Comparison of ENCODE assay signal across 10 cellular contexts in genomic region chr3:11558002-11558401, GRCh38.
DNase-seq lines count a peak whose midpoint lies in the region; ATAC-seq and TF ChIP-seq lines count a peak whose summit lies in the region.
"Had no signal": no experiment of that assay in that cellular context is flagged by ENCODE, and none has a peak within 500 bp of the region (broad histone marks: within the 10 kb centered on the region; RNA-seq: fewer than 3 reads in every experiment).

No MANE protein-coding gene starts in this region.

- TF ChIP-seq CTCF in SU-DHL-6 (IDR thresholded peaks at IDR 0.05; ENCODE audit: insufficient read depth, low read length, poor library complexity, severe bottlenecking) (no peak), esophagus squamous epithelium (IDR thresholded peaks at IDR 0.05) (no peak)

- H4K20me1 ChIP-seq in SU-DHL-6 (ENCODE audit: low read depth, low read length), result no peaks in the 10 kb centered on the region

- no peak overlapping the region for H3K9ac ChIP-seq in SU-DHL-6 (ENCODE audit: low read length)
- H3K9ac ChIP-seq in rectal smooth muscle tissue (ENCODE audit: low read length), result no peak overlapping the region

- in situ Hi-C loops in G401 (cut with HindIII; ENCODE audit: low sequenced_read_pairs), result no loop called here

- H2AFZ ChIP-seq in SU-DHL-6 (ENCODE audit: low read depth, low read length, severe bottlenecking), result no peak overlapping the region

- no peak overlapping the region for H3K4me2 ChIP-seq in SU-DHL-6 (ENCODE audit: low read depth, low read length, poor library complexity, severe bottlenecking)

- H3K79me2 ChIP-seq in SU-DHL-6 (ENCODE audit: insufficient read depth, low read length), result peaks cover 3% of the 10 kb centered on the region; the same call in 1 of the 2 replicates

- intact Hi-C loops in esophagus squamous epithelium (cut with DNase I), result no loop called here

- H3K4me1 ChIP-seq in esophagus squamous epithelium (peaks cover 40 to 100% (median 61%) of the 10 kb centered on the region in 3 donors), rectal smooth muscle tissue (ENCODE audit: control insufficient read depth, insufficient read depth, low read length) (peaks cover 18% of the 10 kb centered on the region)

- H3K27ac ChIP-seq in SU-DHL-6 (ENCODE audit: low read depth, low read length) (peak overlapping the region; percentile 20; the same call in 1 of the 2 replicates), esophagus squamous epithelium (peak overlapping the region; percentile 30 to 71 (median 62)), rectal smooth muscle tissue (ENCODE audit: low read depth, low read length) (peak overlapping the region; percentile 42)

- H3K4me3 ChIP-seq in SU-DHL-6 (ENCODE audit: insufficient read depth, low read length, poor library complexity, severe bottlenecking), result no peak overlapping the region
- H3K4me3 ChIP-seq in esophagus squamous epithelium, result no peak overlapping the region
- H3K4me3 ChIP-seq in rectal smooth muscle tissue (ENCODE audit: low read length), result no peak overlapping the region
- H3K4me3 ChIP-seq: spleen had no signal

- H3K9me2 ChIP-seq in SU-DHL-6 (replicated peaks; ENCODE audit: insufficient read depth, low read length), result no peaks in the 10 kb centered on the region

- H3K27me3 ChIP-seq in SU-DHL-6 (ENCODE audit: low read length), result no peaks in the 10 kb centered on the region
- no peaks in the 10 kb centered on the region for H3K27me3 ChIP-seq in esophagus squamous epithelium
- H3K27me3 ChIP-seq in rectal smooth muscle tissue (ENCODE audit: control insufficient read depth, insufficient read depth, low read length), result no peaks in the 10 kb centered on the region
- H3K27me3 ChIP-seq: spleen had no signal

- WGBS in esophagus squamous epithelium, 2 donors, result 26 to 47% methylated on average over 13 of the region's 13 CpGs

- no peak for ATAC-seq in GM18511 (IDR thresholded peaks at IDR 0.05; ENCODE audit: unreplicated experiment)

- no peak for TF ChIP-seq POLR2A in esophagus squamous epithelium (IDR thresholded peaks at IDR 0.05)

- no peaks in the 10 kb centered on the region for H3F3A ChIP-seq in SU-DHL-6 (ENCODE audit: insufficient read depth)

- peaks cover 5% of the 10 kb centered on the region; the same call in 1 of the 2 replicates for H3K36me3 ChIP-seq in SU-DHL-6 (ENCODE audit: low read length)
- H3K36me3 ChIP-seq in esophagus squamous epithelium, result peaks cover 11 to 82% (median 17%) of the 10 kb centered on the region in 3 donors
- peaks cover 3% of the 10 kb centered on the region for H3K36me3 ChIP-seq in rectal smooth muscle tissue (ENCODE audit: control insufficient read depth, insufficient read depth, low read length)

- DNase-seq in GM04504 (ENCODE audit: low read depth) (peak; percentile 55), esophagus squamous epithelium (lab: John Stamatoyannopoulos, UW) (no peak), RPMI8226 (no peak), NAMALWA (ENCODE audit: low spot score) (no peak), G401 (ENCODE audit: low spot score) (no peak)
- DNase-seq: T-helper 9 cell had no signal

- H3K9me3 ChIP-seq in SU-DHL-6 (ENCODE audit: insufficient read depth, low read length) (no peaks in the 10 kb centered on the region), esophagus squamous epithelium (no peaks in the 10 kb centered on the region)
- H3K9me3 ChIP-seq: spleen had no signal
